In the genomic region with DNA sequence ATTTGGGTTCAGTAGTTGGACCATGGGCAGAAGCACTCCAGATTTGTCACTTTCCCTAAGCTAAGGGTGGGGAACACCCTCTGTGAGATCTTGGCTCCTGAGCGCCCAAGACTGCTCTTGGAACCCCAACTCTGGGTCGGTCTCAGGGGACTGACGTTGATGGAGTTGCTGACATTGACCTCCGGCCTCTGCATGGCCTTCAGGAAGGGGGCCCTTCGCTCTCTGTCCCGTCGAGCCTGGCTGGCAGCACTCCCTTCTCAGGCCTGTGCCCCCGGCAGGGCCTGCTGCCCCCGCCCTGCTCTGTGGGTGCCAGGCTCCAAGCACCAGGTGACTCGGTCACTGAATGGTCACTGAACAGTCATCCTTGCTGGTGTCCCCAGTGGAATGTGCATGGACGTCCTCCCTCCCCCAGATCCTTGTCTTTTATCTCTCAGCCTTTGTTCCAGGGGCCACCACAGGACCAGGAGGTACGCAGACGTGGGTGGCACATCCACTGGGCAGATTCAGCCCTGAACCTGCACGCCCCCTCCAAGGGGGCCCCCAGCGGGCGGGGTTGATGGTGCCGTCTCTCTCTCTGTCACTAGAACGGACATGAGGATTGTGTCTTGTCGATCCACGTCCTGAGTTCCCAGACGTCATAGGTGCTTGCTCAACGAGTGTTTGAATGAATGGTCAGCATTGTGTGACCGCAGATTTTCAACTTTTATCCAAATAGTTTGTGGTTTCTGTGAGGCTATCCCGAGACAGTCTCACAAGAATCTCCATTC, we compare ENCODE assay signal across 9 cellular contexts.
DNase-seq lines count a peak whose midpoint lies in the region; ATAC-seq, FAIRE-seq and TF ChIP-seq lines count a peak whose summit lies in the region.
"Had no signal": no experiment of that assay in that cellular context is flagged by ENCODE, and none has a peak within 500 bp of the region (broad histone marks: within the 10 kb centered on the region; RNA-seq: fewer than 3 reads in every experiment).

No MANE protein-coding gene starts in this region.

- H3K9me3 Mint-ChIP-seq in activated CD4-positive, alpha-beta memory T cell treated with anti-CD3 and anti-CD28 coated beads, Interleukin-2, amount 10 ng/mL, durations not matched to agents 7 days and 5 days: no peaks in the 10 kb centered on the region

- peak overlapping the region; percentile 59 for H3K9ac ChIP-seq in fibroblast of lung (ENCODE audit: insufficient read depth, low read length)

- peak; percentile 64 for DNase-seq in GM12865 (ENCODE audit: low read depth)
- no peak for DNase-seq in activated CD4-positive, alpha-beta memory T cell treated with anti-CD3 and anti-CD28 coated beads, Interleukin-2, amount 10 ng/mL, durations not matched to agents 7 days and 5 days
- DNase-seq in fibroblast of lung (ENCODE audit: low read depth in 2 of 2): peak; percentile 83 to 99
- no peak for DNase-seq in small intestine
- no peak for DNase-seq in NCI-H1694 (lab: John Stamatoyannopoulos, UW)
- DNase-seq: occipital lobe had no signal

- H3K4me1 ChIP-seq in fibroblast of lung (ENCODE audit: control insufficient read depth, extremely low read depth, insufficient read depth, low read length): peaks cover 37% of the 10 kb centered on the region
- peaks cover 12 to 13% of the 10 kb centered on the region in 2 donors for H3K4me1 ChIP-seq in small intestine (ENCODE audit: control insufficient read depth in 2 of 2, insufficient read depth in 1 of 2, low read depth in 1 of 2, low read length in 1 of 2)

- no peaks in the 10 kb centered on the region for H3K27me3 Mint-ChIP-seq in activated CD4-positive, alpha-beta memory T cell treated with anti-CD3 and anti-CD28 coated beads, Interleukin-2, amount 10 ng/mL, durations not matched to agents 7 days and 5 days

- peaks cover 82% of the 10 kb centered on the region for H3K36me3 Mint-ChIP-seq in activated CD4-positive, alpha-beta memory T cell treated with anti-CD3 and anti-CD28 coated beads, Interleukin-2, amount 10 ng/mL, durations not matched to agents 7 days and 5 days (ENCODE audit: low read depth)

- H3K36me3 ChIP-seq in fibroblast of lung (ENCODE audit: control insufficient read depth, insufficient read depth, low read length): peaks cover 14% of the 10 kb centered on the region
- no peaks in the 10 kb centered on the region for H3K36me3 ChIP-seq in small intestine (ENCODE audit: control insufficient read depth in 2 of 2, insufficient read depth in 2 of 2, low read length in 2 of 2)

- TF ChIP-seq CTCF in GM12865 (IDR thresholded peaks at IDR 0.05; ENCODE audit: insufficient read depth, low read depth, low read length, missing control alignments): no peak
- TF ChIP-seq CTCF in fibroblast of lung (conservative IDR thresholded peaks at IDR 0.05 in 1 of 2, IDR thresholded peaks at IDR 0.05 in 1 of 2; ENCODE audit: low read depth in 1 of 2, low read length in 2 of 2): no peak

- H3K27me3 ChIP-seq in fibroblast of lung (ENCODE audit: control insufficient read depth, insufficient read depth, low read length) (no peaks in the 10 kb centered on the region), small intestine (ENCODE audit: control insufficient read depth in 2 of 2, insufficient read depth in 2 of 2, low read length in 2 of 2) (no peaks in the 10 kb centered on the region)

- H4K20me1 ChIP-seq in fibroblast of lung (ENCODE audit: control insufficient read depth, extremely low read depth, insufficient read depth, low read length): peaks cover 2% of the 10 kb centered on the region

- peak overlapping the region; percentile 90 for H3K4me3 Mint-ChIP-seq in activated CD4-positive, alpha-beta memory T cell treated with anti-CD3 and anti-CD28 coated beads, Interleukin-2, amount 10 ng/mL, durations not matched to agents 7 days and 5 days

- H3K9me3 ChIP-seq in fibroblast of lung (ENCODE audit: control insufficient read depth, insufficient read depth, low read depth, low read length) (no peaks in the 10 kb centered on the region), small intestine (ENCODE audit: control insufficient read depth, low read depth) (no peaks in the 10 kb centered on the region)

- H2AFZ ChIP-seq in fibroblast of lung (ENCODE audit: low read length): no peak overlapping the region

- 57 to 80% (median 68%) methylated on average over 24 of the region's 24 CpGs for WGBS in small intestine, 3 donors

- POLR2A ChIA-PET in activated CD4-positive, alpha-beta memory T cell treated with anti-CD3 and anti-CD28 coated beads, Interleukin-2, amount 10 ng/mL, durations not matched to agents 7 days and 5 days (lab: Charles Lee): interaction anchor here (0.9 to 8.6 kb wide), 9 partner anchors 7 to 123 kb away, joined by 3 to 158 read pairs (median 14); no protein-coding TSS in a partner anchor

- no peak for FAIRE-seq in small intestine (lab: Jason Lieb, UNC)

- H3K4me1 Mint-ChIP-seq in activated CD4-positive, alpha-beta memory T cell treated with anti-CD3 and anti-CD28 coated beads, Interleukin-2, amount 10 ng/mL, durations not matched to agents 7 days and 5 days: peaks cover 73% of the 10 kb centered on the region

- CTCF ChIA-PET in activated CD4-positive, alpha-beta memory T cell treated with anti-CD3 and anti-CD28 coated beads, Interleukin-2, amount 10 ng/mL, durations not matched to agents 7 days and 5 days (lab: Charles Lee): interaction anchor here (1.1 to 4.9 kb wide), 5 partner anchors 10 to 124 kb away, joined by 3 to 26 read pairs (median 7); no protein-coding TSS in a partner anchor

- no peak for ATAC-seq in HG03025 (IDR thresholded peaks at IDR 0.05; ENCODE audit: low FRiP score, unreplicated experiment)
- no peak for ATAC-seq in HG02763 (IDR thresholded peaks at IDR 0.05; ENCODE audit: unreplicated experiment)
- no peak for ATAC-seq in GM18498 (IDR thresholded peaks at IDR 0.05; ENCODE audit: unreplicated experiment)

- H3K4me3 ChIP-seq in GM12865 (ENCODE audit: low read depth, low read length) (peak overlapping the region; percentile 91), fibroblast of lung (replicated peaks in 1 of 4; ENCODE audit: control extremely low read depth in 1 of 4, insufficient read depth in 1 of 4, low read depth in 3 of 4, low read length in 4 of 4) (no peak overlapping the region), small intestine (ENCODE audit: low read depth in 1 of 2, low read length in 2 of 2) (peak overlapping the region; percentile 46 to 82)

- no peak overlapping the region for H3K4me2 ChIP-seq in fibroblast of lung (ENCODE audit: extremely low read depth, insufficient read depth, low read length)

- H3K27ac ChIP-seq in fibroblast of lung (ENCODE audit: insufficient read depth, low read length): peak overlapping the region; percentile 69
- peak overlapping the region; percentile 34 to 94 for H3K27ac ChIP-seq in small intestine (ENCODE audit: low read depth in 1 of 2, low read length in 1 of 2)

- peak overlapping the region; percentile 99 for H3K27ac Mint-ChIP-seq in activated CD4-positive, alpha-beta memory T cell treated with anti-CD3 and anti-CD28 coated beads, Interleukin-2, amount 10 ng/mL, durations not matched to agents 7 days and 5 days

- H3K79me2 ChIP-seq in fibroblast of lung (ENCODE audit: control insufficient read depth, insufficient read depth, low read length): peaks cover 99% of the 10 kb centered on the region

Comparison
In these comparisons a context has a peak if more than half of its experiments do, and no peak if none do; other contexts are left out.
1. DNase-seq: peak in GM12865 (single experiment) and fibroblast of lung (2 of 2); none in activated CD4-positive, alpha-beta memory T cell treated with anti-CD3 and anti-CD28 coated beads, Interleukin-2, amount 10 ng/mL, durations not matched to agents 7 days and 5 days (single experiment), small intestine (single experiment) and NCI-H1694 (single experiment).
2. H3K4me3 ChIP-seq: peak in GM12865 (single experiment) and small intestine (2 of 2); none in fibroblast of lung (0 of 4).